In genomic region chr9:130159057-130159456, GRCh38 we compare ENCODE assay signal across 14 cellular contexts. TPM values are rescaled to one million over a fixed set of nuclear protein-coding genes. Genes with fewer than 3 reads are reported as not detected.
A peak's percentile ranks its signal among the peaks of the same experiment; 100 is the strongest.
DNase-seq lines count a peak whose midpoint lies in the region; ATAC-seq and TF ChIP-seq lines count a peak whose summit lies in the region.
"Had no signal": no experiment of that assay in that cellular context is flagged by ENCODE, and none has a peak within 500 bp of the region (broad histone marks: within the 10 kb centered on the region; RNA-seq: fewer than 3 reads in every experiment).

No MANE protein-coding gene starts in this region.

- no peak overlapping the region for H3K4me3 Mint-ChIP-seq in glutamatergic neuron (ENCODE audit: unreplicated experiment)
- H3K4me3 Mint-ChIP-seq in naive thymus-derived CD8-positive, alpha-beta T cell = no peak overlapping the region
- H3K4me3 Mint-ChIP-seq: CD8-positive, alpha-beta T cell had no signal

- no peaks in the 10 kb centered on the region for H3K27me3 ChIP-seq in liver (ENCODE audit: control insufficient read depth in 4 of 4, insufficient read depth in 4 of 4, low read length in 3 of 4)
- no peaks in the 10 kb centered on the region for H3K27me3 ChIP-seq in upper lobe of right lung
- H3K27me3 ChIP-seq: BE2C had no signal

- H3K36me3 Mint-ChIP-seq in glutamatergic neuron (ENCODE audit: unreplicated experiment) = no peaks in the 10 kb centered on the region
- H3K36me3 Mint-ChIP-seq in naive thymus-derived CD8-positive, alpha-beta T cell = no peaks in the 10 kb centered on the region
- H3K36me3 Mint-ChIP-seq: CD8-positive, alpha-beta T cell had no signal

- H3K9me3 ChIP-seq in liver (ENCODE audit: control insufficient read depth in 4 of 4, low read length in 3 of 4) = no peaks in the 10 kb centered on the region
- no peaks in the 10 kb centered on the region for H3K9me3 ChIP-seq in upper lobe of right lung
- H3K9me3 ChIP-seq: BE2C had no signal

- H3K4me1 Mint-ChIP-seq in glutamatergic neuron (ENCODE audit: low read depth, unreplicated experiment) = peaks cover 12% of the 10 kb centered on the region
- H3K4me1 Mint-ChIP-seq in naive thymus-derived CD8-positive, alpha-beta T cell = no peaks in the 10 kb centered on the region

- no peak overlapping the region for H3K27ac ChIP-seq in liver (ENCODE audit: low read depth in 1 of 2, low read length in 2 of 2)
- H3K27ac ChIP-seq in upper lobe of right lung = no peak overlapping the region
- H3K27ac ChIP-seq: C4-2B had no signal

- DNase-seq in NCI-H524 (lab: John Stamatoyannopoulos, UW) (peak; percentile 51 to 81), NCI-H524 treated with DMSO at 0.1 percent for 48 hours (lab: John Stamatoyannopoulos, UW) (no peak), DMS53 treated with DMSO at 0.1 percent for 48 hours (lab: John Stamatoyannopoulos, UW; ENCODE audit: unreplicated experiment) (peak; percentile 6), glutamatergic neuron (no peak), UCSD-AML1 (lab: John Stamatoyannopoulos, UW; ENCODE audit: unreplicated experiment) (no peak), upper lobe of right lung (no peak)
- DNase-seq in naive thymus-derived CD8-positive, alpha-beta T cell = no peak
- DNase-seq: BE2C; CD8-positive, alpha-beta T cell; DMS79; IMR-90 had no signal

- WGBS in liver = 33% methylated on average over 8 of the region's 8 CpGs

- H3K27me3 Mint-ChIP-seq in glutamatergic neuron (ENCODE audit: unreplicated experiment) = peaks cover 3% of the 10 kb centered on the region
- H3K27me3 Mint-ChIP-seq in naive thymus-derived CD8-positive, alpha-beta T cell = no peaks in the 10 kb centered on the region

- H3K4me3 ChIP-seq in liver (ENCODE audit: low read depth in 1 of 3, low read length in 3 of 3) (no peak overlapping the region), upper lobe of right lung (no peak overlapping the region)
- H3K4me3 ChIP-seq: GM12878 had no signal

- H3K9me3 Mint-ChIP-seq in glutamatergic neuron (ENCODE audit: unreplicated experiment) = peaks cover 3% of the 10 kb centered on the region
- H3K9me3 Mint-ChIP-seq in naive thymus-derived CD8-positive, alpha-beta T cell = no peaks in the 10 kb centered on the region
- H3K9me3 Mint-ChIP-seq: CD8-positive, alpha-beta T cell had no signal

- H3K9ac ChIP-seq in liver (ENCODE audit: low read depth in 1 of 2, low read length in 2 of 2) = no peak overlapping the region

- ATAC-seq in upper lobe of right lung = no peak
- ATAC-seq in naive thymus-derived CD8-positive, alpha-beta T cell = no peak
- ATAC-seq: CD8-positive, alpha-beta T cell; GM12878 had no signal

- POLR2A ChIA-PET in naive thymus-derived CD8-positive, alpha-beta T cell (lab: Charles Lee) = no interaction called here

- peak overlapping the region; percentile 82 for H3K27ac Mint-ChIP-seq in glutamatergic neuron (ENCODE audit: unreplicated experiment)
- H3K27ac Mint-ChIP-seq in naive thymus-derived CD8-positive, alpha-beta T cell = no peak overlapping the region
- H3K27ac Mint-ChIP-seq: CD8-positive, alpha-beta T cell had no signal

- peak; percentile 21 to 29 for TF ChIP-seq RAD21 in liver (IDR thresholded peaks at IDR 0.05)

- peaks cover 1 to 7% (median 4%) of the 10 kb centered on the region in 4 donors for H3K4me1 ChIP-seq in liver (ENCODE audit: control insufficient read depth in 4 of 4, insufficient read depth in 4 of 4, low read length in 3 of 4)
- no peaks in the 10 kb centered on the region for H3K4me1 ChIP-seq in upper lobe of right lung
- H3K4me1 ChIP-seq: BE2C had no signal

- no peaks in the 10 kb centered on the region for H3K36me3 ChIP-seq in liver (ENCODE audit: control insufficient read depth in 4 of 4, insufficient read depth in 3 of 4, low read depth in 1 of 4, low read length in 3 of 4)
- no peaks in the 10 kb centered on the region for H3K36me3 ChIP-seq in upper lobe of right lung
- H3K36me3 ChIP-seq: BE2C had no signal

- intact Hi-C loops in upper lobe of right lung (cut with DNase I) = no loop called here

- no peak for TF ChIP-seq CTCF in glutamatergic neuron (IDR thresholded peaks at IDR 0.05; ENCODE audit: partially characterized antibody, unreplicated experiment)
- TF ChIP-seq CTCF in liver (IDR thresholded peaks at IDR 0.05; ENCODE audit: low read depth, low read length, missing input control) = no peak
- TF ChIP-seq CTCF in upper lobe of right lung (IDR thresholded peaks at IDR 0.05) = no peak

TF ChIP-seq in liver, 16 proteins besides CTCF, POLR2A, EP300 and RAD21:
- TF ChIP-seq TAF1 (conservative IDR thresholded peaks at IDR 0.05) (no peak), FOXA2 (IDR thresholded peaks at IDR 0.05) (peak; percentile 49), HNF4G (IDR thresholded peaks at IDR 0.05) (peak; percentile 71), RXRA (IDR thresholded peaks at IDR 0.05) (peak in 1 of 2 donors; percentile 40), HNF4A (conservative IDR thresholded peaks at IDR 0.05) (peak; percentile 88 to 89), SP1 (IDR thresholded peaks at IDR 0.05) (peak; percentile 67), YY1 (IDR thresholded peaks at IDR 0.05) (no peak)
- TF ChIP-seq, protein P1, sequence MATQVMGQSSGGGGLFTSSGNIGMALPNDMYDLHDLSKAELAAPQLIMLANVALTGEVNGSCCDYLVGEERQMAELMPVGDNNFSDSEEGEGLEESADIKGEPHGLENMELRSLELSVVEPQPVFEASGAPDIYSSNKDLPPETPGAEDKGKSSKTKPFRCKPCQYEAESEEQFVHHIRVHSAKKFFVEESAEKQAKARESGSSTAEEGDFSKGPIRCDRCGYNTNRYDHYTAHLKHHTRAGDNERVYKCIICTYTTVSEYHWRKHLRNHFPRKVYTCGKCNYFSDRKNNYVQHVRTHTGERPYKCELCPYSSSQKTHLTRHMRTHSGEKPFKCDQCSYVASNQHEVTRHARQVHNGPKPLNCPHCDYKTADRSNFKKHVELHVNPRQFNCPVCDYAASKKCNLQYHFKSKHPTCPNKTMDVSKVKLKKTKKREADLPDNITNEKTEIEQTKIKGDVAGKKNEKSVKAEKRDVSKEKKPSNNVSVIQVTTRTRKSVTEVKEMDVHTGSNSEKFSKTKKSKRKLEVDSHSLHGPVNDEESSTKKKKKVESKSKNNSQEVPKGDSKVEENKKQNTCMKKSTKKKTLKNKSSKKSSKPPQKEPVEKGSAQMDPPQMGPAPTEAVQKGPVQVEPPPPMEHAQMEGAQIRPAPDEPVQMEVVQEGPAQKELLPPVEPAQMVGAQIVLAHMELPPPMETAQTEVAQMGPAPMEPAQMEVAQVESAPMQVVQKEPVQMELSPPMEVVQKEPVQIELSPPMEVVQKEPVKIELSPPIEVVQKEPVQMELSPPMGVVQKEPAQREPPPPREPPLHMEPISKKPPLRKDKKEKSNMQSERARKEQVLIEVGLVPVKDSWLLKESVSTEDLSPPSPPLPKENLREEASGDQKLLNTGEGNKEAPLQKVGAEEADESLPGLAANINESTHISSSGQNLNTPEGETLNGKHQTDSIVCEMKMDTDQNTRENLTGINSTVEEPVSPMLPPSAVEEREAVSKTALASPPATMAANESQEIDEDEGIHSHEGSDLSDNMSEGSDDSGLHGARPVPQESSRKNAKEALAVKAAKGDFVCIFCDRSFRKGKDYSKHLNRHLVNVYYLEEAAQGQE (IDR thresholded peaks at IDR 0.05) = peak; percentile 38

RNA-seq across cellular contexts. Expression of gene NCS1, which starts 13.1 kb away (rescaled TPM):
- total RNA-seq in glutamatergic neuron (ENCODE audit: unreplicated experiment) (312 TPM), liver (1 to 10 TPM in 1 of 2 donors, under 1 TPM in 1; 0.84 to 2.5 TPM), upper lobe of right lung (5.7 TPM)
- 1 to 10 TPM in 1 of 2 donors, under 1 TPM in 1; 0.35 to 1.5 TPM for polyA plus RNA-seq in liver
- total RNA-seq in naive thymus-derived CD8-positive, alpha-beta T cell = not detected
- under 1 TPM in 1 of 3 donors, not detected in 2; 0.30 TPM for polyA plus RNA-seq in naive thymus-derived CD8-positive, alpha-beta T cell

Comparison
In these comparisons a context has a peak if more than half of its experiments do, and no peak if none do; other contexts are left out.
1. DNase-seq: peak in NCI-H524 (2 of 2) and DMS53 treated with DMSO at 0.1 percent for 48 hours (single experiment); none in NCI-H524 treated with DMSO at 0.1 percent for 48 hours (single experiment), glutamatergic neuron (single experiment), UCSD-AML1 (single experiment), upper lobe of right lung (single experiment) and naive thymus-derived CD8-positive, alpha-beta T cell (0 of 10).
2. RNA of gene NCS1, which starts 13.1 kb away (total RNA-seq): 312 TPM in glutamatergic neuron (single experiment); 5.7 TPM in upper lobe of right lung (single experiment), 0.84 to 2.5 TPM in liver and not detected in naive thymus-derived CD8-positive, alpha-beta T cell; every median in the first group is over 10 times any median in the second.